Comparison of ENCODE assay signal across 15 cellular contexts in genomic region chr22:49663311-49663711, GRCh38.
"Had no signal": no experiment of that assay in that cellular context is flagged by ENCODE, and none has a peak within 500 bp of the region (broad histone marks: within the 10 kb centered on the region; RNA-seq: fewer than 3 reads in every experiment).

No MANE protein-coding gene starts in this region.

- H3K27me3 Mint-ChIP-seq: activated naive CD8-positive, alpha-beta T cell; stimulated activated memory B cell treated with anti-CD40 and anti-IgM and Interleukin-4, amounts not matched to agents 10 μg/mL and 1 μg/mL and 100 μg/mL, for 72 hours had no signal

- H3K27ac Mint-ChIP-seq: activated naive CD8-positive, alpha-beta T cell; dendritic cell treated with granulocyte-macrophage colony-stimulating factor and Interleukin-4, amounts not matched to agents 40 ng/mL and 50 ng/mL, for 4 days; stimulated activated memory B cell treated with anti-CD40 and anti-IgM and Interleukin-4, amounts not matched to agents 10 μg/mL and 1 μg/mL and 100 μg/mL, for 72 hours had no signal

- H3K36me3 ChIP-seq: WERI-Rb-1 had no signal

- H3K4me3 ChIP-seq: lung, SK-N-MC, skin epidermis, testis had no signal

- DNase-seq: activated CD4-positive, alpha-beta T cell treated with anti-CD3 and anti-CD28 coated beads, Interleukin-2, amount 50 U/mL, for 4 hours; effector memory CD4-positive, alpha-beta T cell; left cardiac atrium; midbrain; occipital lobe; stimulated activated CD4-positive, alpha-beta T cell treated with anti-CD3 and anti-CD28 coated beads, Interleukin-4, amount 100 ng/mL, for 4 hours; testis; WERI-Rb-1 had no signal

- H3K4me1 ChIP-seq: testis had no signal

- H3K27ac ChIP-seq: SK-N-MC, skin epidermis, testis, WERI-Rb-1 had no signal

- ATAC-seq: left cardiac atrium; stimulated activated memory B cell treated with anti-CD40 and anti-IgM and Interleukin-4, amounts not matched to agents 10 μg/mL and 1 μg/mL and 100 μg/mL, for 72 hours had no signal

- H3K9me3 ChIP-seq: testis had no signal

- H3K36me3 Mint-ChIP-seq: activated naive CD8-positive, alpha-beta T cell; stimulated activated memory B cell treated with anti-CD40 and anti-IgM and Interleukin-4, amounts not matched to agents 10 μg/mL and 1 μg/mL and 100 μg/mL, for 72 hours had no signal

- H3K9me3 Mint-ChIP-seq: dendritic cell treated with granulocyte-macrophage colony-stimulating factor and Interleukin-4, amounts not matched to agents 40 ng/mL and 50 ng/mL, for 4 days; stimulated activated memory B cell treated with anti-CD40 and anti-IgM and Interleukin-4, amounts not matched to agents 10 μg/mL and 1 μg/mL and 100 μg/mL, for 72 hours had no signal

- H3K27me3 ChIP-seq: testis had no signal

- H3K4me3 Mint-ChIP-seq: activated naive CD8-positive, alpha-beta T cell; dendritic cell treated with granulocyte-macrophage colony-stimulating factor and Interleukin-4, amounts not matched to agents 40 ng/mL and 50 ng/mL, for 4 days; nephron; stimulated activated memory B cell treated with anti-CD40 and anti-IgM and Interleukin-4, amounts not matched to agents 10 μg/mL and 1 μg/mL and 100 μg/mL, for 72 hours had no signal
